10 cellular contexts compared by ENCODE assay signal in genomic region chr1:36084502-36085115, GRCh38. TPM values are rescaled to one million over a fixed set of nuclear protein-coding genes. Genes with fewer than 3 reads are reported as not detected.
DNase-seq lines count a peak whose midpoint lies in the region; ATAC-seq, FAIRE-seq and TF ChIP-seq lines count a peak whose summit lies in the region.
"Had no signal": no experiment of that assay in that cellular context is flagged by ENCODE, and none has a peak within 500 bp of the region (broad histone marks: within the 10 kb centered on the region; RNA-seq: fewer than 3 reads in every experiment).

No MANE protein-coding gene starts in this region.

- H3K27ac ChIP-seq in lower lobe of right lung (peak overlapping the region; percentile 11), thymus (ENCODE audit: low read depth) (no peak overlapping the region)
- H3K27ac ChIP-seq: C4-2B had no signal

- WGBS in thymus, result 74% methylated on average over 19 of the region's 19 CpGs

- TF ChIP-seq CTCF in bronchial epithelial cell (IDR thresholded peaks at IDR 0.05; ENCODE audit: insufficient read depth, low read length, severe bottlenecking) (no peak), lower lobe of right lung (IDR thresholded peaks at IDR 0.05) (no peak)

- POLR2A ChIA-PET in HEK293T (lab: Yijun Ruan, JAX), result interaction anchor here (1.0 kb wide), 1 partner anchor 154 kb away, joined by 3 read pairs; the partner anchor contains the start of gene AGO3

- CTCF ChIA-PET in HEK293T (lab: Yijun Ruan, JAX), result interaction anchor here (0.7 to 0.8 kb wide), 2 partner anchors 12 to 813 kb away, joined by 3 read pairs; no protein-coding TSS in a partner anchor

- peak; percentile 34 for DNase-seq in NCI-H748 (lab: John Stamatoyannopoulos, UW; ENCODE audit: unreplicated experiment)
- DNase-seq in NCI-H748 treated with DMSO at 0.1 percent for 48 hours (lab: John Stamatoyannopoulos, UW), result no peak
- no peak for DNase-seq in bronchial epithelial cell (ENCODE audit: low read depth)
- no peak for DNase-seq in lower lobe of right lung
- DNase-seq in stimulated activated CD8-positive, alpha-beta memory T cell treated with anti-CD3 and anti-CD28 coated beads, Interleukin-4, amount 100 ng/mL, for 48 hours, result no peak
- no peak for DNase-seq in HEK293T (ENCODE audit: extremely low spot score)

- peak overlapping the region; percentile 41 for H3K4me3 ChIP-seq in bronchial epithelial cell (ENCODE audit: low read depth, low read length)
- H3K4me3 ChIP-seq in lower lobe of right lung, result peak overlapping the region; percentile 54
- peak overlapping the region; percentile 40 for H3K4me3 ChIP-seq in thymus (ENCODE audit: low read length)

- H3K36me3 ChIP-seq in bronchial epithelial cell (ENCODE audit: control insufficient read depth, insufficient read depth, low read length) (no peaks in the 10 kb centered on the region), lower lobe of right lung (no peaks in the 10 kb centered on the region), thymus (ENCODE audit: control insufficient read depth, insufficient read depth) (no peaks in the 10 kb centered on the region)

- ATAC-seq in lower lobe of right lung (no peak), HG02642 (IDR thresholded peaks at IDR 0.05; ENCODE audit: poor library complexity, unreplicated experiment) (no peak)

- intact Hi-C loops in lower lobe of right lung (cut with DNase I), result no loop called here

- H3K9me3 ChIP-seq in lower lobe of right lung, result no peaks in the 10 kb centered on the region
- H3K9me3 ChIP-seq in thymus (ENCODE audit: control insufficient read depth), result no peaks in the 10 kb centered on the region

- H3K4me1 ChIP-seq in lower lobe of right lung, result peaks cover 20% of the 10 kb centered on the region
- H3K4me1 ChIP-seq in thymus (ENCODE audit: control insufficient read depth, insufficient read depth, low read length), result peaks cover 12% of the 10 kb centered on the region

- no peaks in the 10 kb centered on the region for H3K27me3 ChIP-seq in bronchial epithelial cell (ENCODE audit: control insufficient read depth, insufficient read depth, low read length)
- H3K27me3 ChIP-seq in lower lobe of right lung (ENCODE audit: low read depth), result peaks cover 14% of the 10 kb centered on the region
- peaks cover 8% of the 10 kb centered on the region for H3K27me3 ChIP-seq in thymus (ENCODE audit: control insufficient read depth, insufficient read depth)

- FAIRE-seq in bronchial epithelial cell (lab: Jason Lieb, UNC), result no peak

TF ChIP-seq in HEK293T, 16 proteins besides CTCF, POLR2A, EP300 and RAD21:
- TF ChIP-seq CTBP1 (IDR thresholded peaks at IDR 0.05; ENCODE audit: borderline replicate concordance), result no peak
- TF ChIP-seq ARNT (IDR thresholded peaks at IDR 0.05), result no peak
- no peak for TF ChIP-seq HDGF (IDR thresholded peaks at IDR 0.05; ENCODE audit: borderline replicate concordance)
- TF ChIP-seq ZNF384 (IDR thresholded peaks at IDR 0.05), result no peak
- TF ChIP-seq LEF1 (IDR thresholded peaks at IDR 0.05; ENCODE audit: borderline replicate concordance), result no peak
- TF ChIP-seq FOXA1 (IDR thresholded peaks at IDR 0.05), result no peak
- no peak for TF ChIP-seq FOXM1 (IDR thresholded peaks at IDR 0.05; ENCODE audit: borderline replicate concordance)
- TF ChIP-seq SP1 (IDR thresholded peaks at IDR 0.05), result no peak
- no peak for TF ChIP-seq L3MBTL2 (conservative IDR thresholded peaks at IDR 0.05)
- TF ChIP-seq BHLHE40 (IDR thresholded peaks at IDR 0.05; ENCODE audit: borderline replicate concordance), result no peak
- TF ChIP-seq ELF4 (IDR thresholded peaks at IDR 0.05), result no peak
- no peak for TF ChIP-seq TARDBP (IDR thresholded peaks at IDR 0.05)
- no peak for TF ChIP-seq FOXK2 (IDR thresholded peaks at IDR 0.05)
- TF ChIP-seq NFRKB (IDR thresholded peaks at IDR 0.05), result no peak
- no peak for TF ChIP-seq SUZ12 (IDR thresholded peaks at IDR 0.05)
- no peak for TF ChIP-seq PKNOX1 (IDR thresholded peaks at IDR 0.05)

RNA-seq across cellular contexts. Expression of gene TEKT2, which starts 0.7 kb away (rescaled TPM):
- total RNA-seq in bronchial epithelial cell (under 0.01 and 0.26 TPM in 2 replicates), lower lobe of right lung (9.3 TPM)
- 1.5 TPM for polyA plus RNA-seq in thymus

RNA-seq across cellular contexts. Expression of gene ADPRS, which starts 4.1 kb away (rescaled TPM):
- total RNA-seq in bronchial epithelial cell (42.4 and 50.0 TPM in 2 replicates), lower lobe of right lung (32.4 TPM)
- 30.4 TPM for polyA plus RNA-seq in thymus

RNA-seq across cellular contexts. Expression of gene COL8A2, which starts 40.4 kb away (rescaled TPM):
- total RNA-seq in bronchial epithelial cell (1.6 and 3.3 TPM in 2 replicates), lower lobe of right lung (24.4 TPM)
- 6.7 TPM for polyA plus RNA-seq in thymus
- total RNA-seq: activated T-helper 2 cell treated with anti-CD3 and anti-CD28 coated beads, Interferon-gamma antibody, Interleukin-2, Interleukin-4, amounts not matched to agents 10 μg/mL and 5 μg/mL and 100 μg/mL, durations not matched to agents 14 hours and 24 hours and 36 hours had no signal
